In the genomic region with DNA sequence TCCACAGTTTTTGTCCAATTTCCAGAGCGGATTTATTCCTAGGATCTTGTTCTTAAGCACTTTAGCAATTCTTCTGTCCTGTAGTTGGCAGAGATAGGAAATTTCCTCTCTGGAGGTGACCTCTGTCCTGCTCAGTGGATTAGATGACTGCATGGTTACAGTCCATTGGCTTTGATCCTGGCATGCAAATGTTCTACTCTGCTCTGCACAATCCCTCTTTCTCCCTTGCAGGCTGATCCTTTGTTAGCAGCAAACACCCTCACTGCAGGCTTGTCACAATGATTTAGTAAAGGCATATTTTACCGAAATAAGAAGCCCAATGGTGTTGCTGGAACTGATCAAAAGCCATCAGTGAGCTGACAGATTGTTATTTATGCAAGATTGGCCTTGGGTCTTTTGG, we compare ENCODE assay signal across 20 cellular contexts.
DNase-seq lines count a peak whose midpoint lies in the region; ATAC-seq and TF ChIP-seq lines count a peak whose summit lies in the region.
"Had no signal": no experiment of that assay in that cellular context is flagged by ENCODE, and none has a peak within 500 bp of the region (broad histone marks: within the 10 kb centered on the region; RNA-seq: fewer than 3 reads in every experiment).

No MANE protein-coding gene starts in this region.

- H3K9ac ChIP-seq in endodermal cell (ENCODE audit: extremely low read depth, low read length, poor library complexity, severe bottlenecking) (no peak overlapping the region), neural progenitor cell (no peak overlapping the region)

- H3K27ac Mint-ChIP-seq in endodermal cell (no peak overlapping the region), neural progenitor cell (peak overlapping the region; percentile 65)
- H3K27ac Mint-ChIP-seq: IgD-negative memory B cell had no signal

- no peaks in the 10 kb centered on the region for H3K36me3 ChIP-seq in endodermal cell (ENCODE audit: control insufficient read depth, insufficient read depth, low read length)
- no peaks in the 10 kb centered on the region for H3K36me3 ChIP-seq in neural progenitor cell
- H3K36me3 ChIP-seq: heart right ventricle, uterus had no signal

- ATAC-seq in HG03457 (IDR thresholded peaks at IDR 0.05; ENCODE audit: unreplicated experiment) = no peak

- TF ChIP-seq CTCF in endodermal cell (conservative IDR thresholded peaks at IDR 0.05) (no peak), neural progenitor cell (IDR thresholded peaks at IDR 0.05) (no peak), RWPE1 (conservative IDR thresholded peaks at IDR 0.05; ENCODE audit: low read depth) (no peak)

- CTCF ChIA-PET in RWPE1 (lab: Yijun Ruan, JAX) = no interaction called here

- no peak overlapping the region for H3K4me3 Mint-ChIP-seq in endodermal cell
- no peak overlapping the region for H3K4me3 Mint-ChIP-seq in neural progenitor cell
- H3K4me3 Mint-ChIP-seq: IgD-negative memory B cell had no signal

- H3K36me3 Mint-ChIP-seq in endodermal cell (ENCODE audit: low read depth) (no peaks in the 10 kb centered on the region), neural progenitor cell (no peaks in the 10 kb centered on the region)
- H3K36me3 Mint-ChIP-seq: IgD-negative memory B cell had no signal

- peak overlapping the region; percentile 65 for H3K27ac ChIP-seq in endodermal cell (ENCODE audit: low read depth, low read length)
- no peak overlapping the region for H3K27ac ChIP-seq in neural progenitor cell
- H3K27ac ChIP-seq in RWPE1 = no peak overlapping the region
- H3K27ac ChIP-seq: heart right ventricle, uterus had no signal

- no peaks in the 10 kb centered on the region for H3K27me3 ChIP-seq in endodermal cell (ENCODE audit: control insufficient read depth, insufficient read depth, low read length, poor library complexity, severe bottlenecking)
- H3K27me3 ChIP-seq in neural progenitor cell = no peaks in the 10 kb centered on the region
- H3K27me3 ChIP-seq: heart right ventricle, uterus had no signal

- no peaks in the 10 kb centered on the region for H3K4me1 ChIP-seq in endodermal cell (ENCODE audit: control insufficient read depth, insufficient read depth, low read length)
- peaks cover 40% of the 10 kb centered on the region for H3K4me1 ChIP-seq in neural progenitor cell
- H3K4me1 ChIP-seq: Caco-2, heart right ventricle, uterus had no signal

- no peaks in the 10 kb centered on the region for H3K27me3 Mint-ChIP-seq in endodermal cell (ENCODE audit: insufficient read depth)
- H3K27me3 Mint-ChIP-seq in neural progenitor cell (ENCODE audit: insufficient read depth, low read depth) = no peaks in the 10 kb centered on the region
- H3K27me3 Mint-ChIP-seq: IgD-negative memory B cell had no signal

- POLR2A ChIA-PET in RWPE1 (lab: Yijun Ruan, JAX; ENCODE audit: low non-redundant PET) = no interaction called here

- no peaks in the 10 kb centered on the region for H4K20me1 ChIP-seq in neural progenitor cell (ENCODE audit: low read depth)

- peak; percentile 13 for DNase-seq in Caki2 (ENCODE audit: low read depth)
- peak; percentile 79 for DNase-seq in NCI-H526 treated with DMSO at 0.1 percent for 48 hours (lab: John Stamatoyannopoulos, UW)
- no peak for DNase-seq in endodermal cell
- DNase-seq in neural progenitor cell (ENCODE audit: low spot score) = peak; percentile 64
- DNase-seq in RWPE1 (ENCODE audit: low spot score) = no peak
- no peak for DNase-seq in NCI-H146 (lab: John Stamatoyannopoulos, UW)
- DNase-seq in COLO829 (ENCODE audit: low spot score) = no peak
- DNase-seq: activated CD8-positive, alpha-beta memory T cell treated with anti-CD3 and anti-CD28 coated beads for 24 hours; Caco-2; effector CD8-positive, alpha-beta T cell; GDM1; MV-4-11; NCI-H2029 treated with DMSO at 0.1 percent for 48 hours; NK-92 treated with Interleukin-12 subunit alpha and Interleukin-12 subunit beta, amount 100 ng/mL, for 24 hours; stimulated activated CD4-positive, alpha-beta T cell treated with anti-CD3 and anti-CD28 coated beads, Interleukin-2, amount 100 ng/mL, for 24 hours; T-helper 1 cell; uterus had no signal

- peak overlapping the region; percentile 36 for H3K4me2 ChIP-seq in neural progenitor cell

- in situ Hi-C loops in Caki2 (cut with HindIII; ENCODE audit: low pct_unique_long_range_greater_than_20kb, low sequenced_read_pairs) = no loop called here

- no peaks in the 10 kb centered on the region for H3K79me2 ChIP-seq in neural progenitor cell (ENCODE audit: low read depth)

- no peaks in the 10 kb centered on the region for H3K9me3 Mint-ChIP-seq in endodermal cell
- peaks cover 2% of the 10 kb centered on the region for H3K9me3 Mint-ChIP-seq in neural progenitor cell
- H3K9me3 Mint-ChIP-seq: IgD-negative memory B cell had no signal

- H3K4me1 Mint-ChIP-seq in endodermal cell (peaks cover 25% of the 10 kb centered on the region), neural progenitor cell (peaks cover 49% of the 10 kb centered on the region)

- 71 to 85% methylated on average over 1 to 2 of the region's 2 CpGs for WGBS in endodermal cell (ENCODE audit: insufficient coverage in 1 of 2, insufficient read length in 1 of 2), 2 experiments

- H3F3A ChIP-seq in neural progenitor cell (ENCODE audit: low read depth) = no peaks in the 10 kb centered on the region

- H3K4me3 ChIP-seq in endodermal cell (ENCODE audit: low read length) (no peak overlapping the region), neural progenitor cell (no peak overlapping the region)
- H3K4me3 ChIP-seq: heart right ventricle, uterus had no signal

- H2AFZ ChIP-seq in neural progenitor cell (replicated peaks) = no peak overlapping the region

- H3K9me3 ChIP-seq in endodermal cell (ENCODE audit: control insufficient read depth, low read length) (no peaks in the 10 kb centered on the region), neural progenitor cell (ENCODE audit: low read depth) (no peaks in the 10 kb centered on the region)
- H3K9me3 ChIP-seq: Caco-2, heart right ventricle, uterus had no signal

Comparison
In these comparisons a context has a peak if more than half of its experiments do, and no peak if none do; other contexts are left out.
1. DNase-seq: peak in Caki2 (single experiment), NCI-H526 treated with DMSO at 0.1 percent for 48 hours (single experiment) and neural progenitor cell (single experiment); none in endodermal cell (single experiment), RWPE1 (single experiment), NCI-H146 (single experiment) and COLO829 (single experiment).